ENCODE assay signal across 14 cellular contexts in genomic region chr10:47048533-47048905, GRCh38.
DNase-seq lines count a peak whose midpoint lies in the region; ATAC-seq and TF ChIP-seq lines count a peak whose summit lies in the region.
"Had no signal": no experiment of that assay in that cellular context is flagged by ENCODE, and none has a peak within 500 bp of the region (broad histone marks: within the 10 kb centered on the region; RNA-seq: fewer than 3 reads in every experiment).

No MANE protein-coding gene starts in this region.

- no peak overlapping the region for H3K4me3 Mint-ChIP-seq in activated CD4-positive, alpha-beta memory T cell treated with anti-CD3 and anti-CD28 coated beads for 36 hours
- H3K4me3 Mint-ChIP-seq in activated CD4-positive, alpha-beta memory T cell treated with anti-CD3 and anti-CD28 coated beads, Interleukin-2, amount 10 ng/mL, durations not matched to agents 7 days and 5 days: no peak overlapping the region
- H3K4me3 Mint-ChIP-seq in chondrocyte (ENCODE audit: unreplicated experiment) (no peak overlapping the region), CD14-positive monocyte (no peak overlapping the region)
- H3K4me3 Mint-ChIP-seq: mesothelial cell of epicardium had no signal

- no peak for ATAC-seq in HG03175 (IDR thresholded peaks at IDR 0.05; ENCODE audit: unreplicated experiment)

- TF ChIP-seq CTCF in chondrocyte (IDR thresholded peaks at IDR 0.05) (no peak), CD14-positive monocyte (IDR thresholded peaks at IDR 0.05) (no peak)

- POLR2A ChIA-PET in activated CD4-positive, alpha-beta memory T cell treated with anti-CD3 and anti-CD28 coated beads for 36 hours (lab: Charles Lee): no interaction called here
- POLR2A ChIA-PET in activated CD4-positive, alpha-beta memory T cell treated with anti-CD3 and anti-CD28 coated beads, Interleukin-2, amount 10 ng/mL, durations not matched to agents 7 days and 5 days (lab: Charles Lee): interaction anchor here (1.8 kb wide), 1 partner anchor 263 kb away, joined by 10 read pairs; no protein-coding TSS in a partner anchor

- H3K9me3 Mint-ChIP-seq in activated CD4-positive, alpha-beta memory T cell treated with anti-CD3 and anti-CD28 coated beads for 36 hours: no peaks in the 10 kb centered on the region
- no peaks in the 10 kb centered on the region for H3K9me3 Mint-ChIP-seq in activated CD4-positive, alpha-beta memory T cell treated with anti-CD3 and anti-CD28 coated beads, Interleukin-2, amount 10 ng/mL, durations not matched to agents 7 days and 5 days
- no peaks in the 10 kb centered on the region for H3K9me3 Mint-ChIP-seq in chondrocyte (ENCODE audit: low read depth)
- no peaks in the 10 kb centered on the region for H3K9me3 Mint-ChIP-seq in CD14-positive monocyte
- H3K9me3 Mint-ChIP-seq: mesothelial cell of epicardium had no signal

- intact Hi-C loops in activated CD4-positive, alpha-beta memory T cell treated with anti-CD3 and anti-CD28 coated beads for 36 hours (cut with micrococcal nuclease): no loop called here
- intact Hi-C loops in CD14-positive monocyte (cut with micrococcal nuclease): loop anchor here in 1 of 2 donors (2.0 kb wide), 1 partner anchor 262 kb away; no protein-coding TSS in a partner anchor

- peak; percentile 57 for DNase-seq in activated CD4-positive, alpha-beta memory T cell treated with anti-CD3 and anti-CD28 coated beads for 36 hours
- no peak for DNase-seq in activated CD4-positive, alpha-beta memory T cell treated with anti-CD3 and anti-CD28 coated beads, Interleukin-2, amount 10 ng/mL, durations not matched to agents 7 days and 5 days
- peak; percentile 86 for DNase-seq in chondrocyte (ENCODE audit: low spot score)
- DNase-seq in stimulated activated CD8-positive, alpha-beta memory T cell treated with anti-CD3 and anti-CD28 coated beads, Interleukin-4, amount 100 ng/mL, for 48 hours: peak; percentile 33
- DNase-seq in CD14-positive monocyte (ENCODE audit: low spot score): no peak
- no peak for DNase-seq in SHP77 (lab: John Stamatoyannopoulos, UW)
- DNase-seq: activated CD4-positive, alpha-beta T cell treated with anti-CD3 and anti-CD28 coated beads, Interleukin-2, amount 50 U/mL, for 4 hours; cortex of kidney; DMS 273 treated with DMSO at 0.1 percent for 48 hours; NCI-H2171 treated with DMSO at 0.1 percent for 48 hours; OCI-M1 had no signal

- no peaks in the 10 kb centered on the region for H3K27me3 Mint-ChIP-seq in activated CD4-positive, alpha-beta memory T cell treated with anti-CD3 and anti-CD28 coated beads for 36 hours
- no peaks in the 10 kb centered on the region for H3K27me3 Mint-ChIP-seq in activated CD4-positive, alpha-beta memory T cell treated with anti-CD3 and anti-CD28 coated beads, Interleukin-2, amount 10 ng/mL, durations not matched to agents 7 days and 5 days
- H3K27me3 Mint-ChIP-seq in chondrocyte (ENCODE audit: low read depth): no peaks in the 10 kb centered on the region
- H3K27me3 Mint-ChIP-seq in CD14-positive monocyte (ENCODE audit: low read depth in 3 of 3): peaks cover 0 to 5% (median 4%) of the 10 kb centered on the region in 3 donors

- peak; percentile 27; the same call in 1 of the 2 replicates for TF ChIP-seq RAD21 in Ishikawa (IDR thresholded peaks at IDR 0.05; ENCODE audit: low read depth)

- CTCF ChIA-PET in activated CD4-positive, alpha-beta memory T cell treated with anti-CD3 and anti-CD28 coated beads for 36 hours (lab: Charles Lee): interaction anchor here (0.7 to 8.8 kb wide), 27 partner anchors 11 to 357 kb away, joined by 3 to 369 read pairs (median 5); no protein-coding TSS in a partner anchor
- CTCF ChIA-PET in activated CD4-positive, alpha-beta memory T cell treated with anti-CD3 and anti-CD28 coated beads, Interleukin-2, amount 10 ng/mL, durations not matched to agents 7 days and 5 days (lab: Charles Lee): interaction anchor here (1.0 to 6.0 kb wide), 9 partner anchors 15 to 292 kb away, joined by 3 to 128 read pairs (median 4); no protein-coding TSS in a partner anchor

- no peak for TF ChIP-seq EP300 in Ishikawa (IDR thresholded peaks at IDR 0.05; ENCODE audit: borderline replicate concordance)

- H3K27ac Mint-ChIP-seq in activated CD4-positive, alpha-beta memory T cell treated with anti-CD3 and anti-CD28 coated beads for 36 hours: no peak overlapping the region
- H3K27ac Mint-ChIP-seq in activated CD4-positive, alpha-beta memory T cell treated with anti-CD3 and anti-CD28 coated beads, Interleukin-2, amount 10 ng/mL, durations not matched to agents 7 days and 5 days: no peak overlapping the region
- H3K27ac Mint-ChIP-seq in chondrocyte (ENCODE audit: unreplicated experiment): no peak overlapping the region
- H3K27ac Mint-ChIP-seq in CD14-positive monocyte: peak overlapping the region in 2 of 7 donors; percentile 10 to 68
- H3K27ac Mint-ChIP-seq: mesothelial cell of epicardium had no signal

- peaks cover 20% of the 10 kb centered on the region for H3K4me1 Mint-ChIP-seq in activated CD4-positive, alpha-beta memory T cell treated with anti-CD3 and anti-CD28 coated beads for 36 hours (ENCODE audit: low read depth)
- H3K4me1 Mint-ChIP-seq in activated CD4-positive, alpha-beta memory T cell treated with anti-CD3 and anti-CD28 coated beads, Interleukin-2, amount 10 ng/mL, durations not matched to agents 7 days and 5 days: peaks cover 7% of the 10 kb centered on the region
- H3K4me1 Mint-ChIP-seq in chondrocyte (ENCODE audit: low read depth) (peaks cover 10% of the 10 kb centered on the region), CD14-positive monocyte (peaks cover 8% of the 10 kb centered on the region)

- no peaks in the 10 kb centered on the region for H3K36me3 Mint-ChIP-seq in activated CD4-positive, alpha-beta memory T cell treated with anti-CD3 and anti-CD28 coated beads for 36 hours
- H3K36me3 Mint-ChIP-seq in activated CD4-positive, alpha-beta memory T cell treated with anti-CD3 and anti-CD28 coated beads, Interleukin-2, amount 10 ng/mL, durations not matched to agents 7 days and 5 days (ENCODE audit: low read depth): no peaks in the 10 kb centered on the region
- no peaks in the 10 kb centered on the region for H3K36me3 Mint-ChIP-seq in chondrocyte (ENCODE audit: low read depth)
- no peaks in the 10 kb centered on the region for H3K36me3 Mint-ChIP-seq in CD14-positive monocyte
- H3K36me3 Mint-ChIP-seq: mesothelial cell of epicardium had no signal

TF ChIP-seq in Ishikawa, 13 proteins besides CTCF, POLR2A, EP300 and RAD21:
- TF ChIP-seq NFIC (IDR thresholded peaks at IDR 0.05) (no peak), MAX (IDR thresholded peaks at IDR 0.05) (no peak), TEAD4 (IDR thresholded peaks at IDR 0.05) (no peak), TCF12 (IDR thresholded peaks at IDR 0.05; ENCODE audit: low read depth) (no peak), YY1 (IDR thresholded peaks at IDR 0.05; ENCODE audit: low read depth) (no peak), TAF1 (IDR thresholded peaks at IDR 0.05; ENCODE audit: low read depth) (no peak), EGR1 (IDR thresholded peaks at IDR 0.05) (no peak), CEBPB (IDR thresholded peaks at IDR 0.05) (no peak), USF1 (IDR thresholded peaks at IDR 0.05) (no peak), FOXM1 (IDR thresholded peaks at IDR 0.05; ENCODE audit: borderline replicate concordance, low read depth) (no peak), ZBTB7A (IDR thresholded peaks at IDR 0.05; ENCODE audit: low read depth) (no peak), CREB1 (IDR thresholded peaks at IDR 0.05; ENCODE audit: low read depth) (no peak), REST (IDR thresholded peaks at IDR 0.05; ENCODE audit: low read depth) (no peak)

Comparison
In these comparisons a context has a peak if more than half of its experiments do, and no peak if none do; other contexts are left out.
1. DNase-seq: peak in activated CD4-positive, alpha-beta memory T cell treated with anti-CD3 and anti-CD28 coated beads for 36 hours (single experiment), chondrocyte (single experiment) and stimulated activated CD8-positive, alpha-beta memory T cell treated with anti-CD3 and anti-CD28 coated beads, Interleukin-4, amount 100 ng/mL, for 48 hours (single experiment); none in activated CD4-positive, alpha-beta memory T cell treated with anti-CD3 and anti-CD28 coated beads, Interleukin-2, amount 10 ng/mL, durations not matched to agents 7 days and 5 days (single experiment), CD14-positive monocyte (single experiment) and SHP77 (0 of 2).